1 cellular context compared by ENCODE assay signal in genomic region chr22:50199251-50199721, GRCh38.
TF ChIP-seq lines count a peak whose summit lies in the region.

No MANE protein-coding gene starts in this region.

TF ChIP-seq in GM23338, 12 proteins besides CTCF, POLR2A, EP300 and RAD21:
- TF ChIP-seq EZH2phosphoT487 (IDR thresholded peaks at IDR 0.05; ENCODE audit: unreplicated experiment) (no peak), REST (IDR thresholded peaks at IDR 0.05; ENCODE audit: unreplicated experiment) (no peak), EZH2 (IDR thresholded peaks at IDR 0.05; ENCODE audit: low read depth, unreplicated experiment) (no peak), CREB1 (CRISPR knock-in tag; IDR thresholded peaks at IDR 0.05; ENCODE audit: low read depth) (no peak), ZNF331 (CRISPR knock-in tag; IDR thresholded peaks at IDR 0.05; ENCODE audit: low read depth) (no peak), POLR2AphosphoS5 (IDR thresholded peaks at IDR 0.05; ENCODE audit: low read depth) (no peak), JUNB (IDR thresholded peaks at IDR 0.05; ENCODE audit: unreplicated experiment) (no peak), ETS1 (IDR thresholded peaks at IDR 0.05) (no peak), STAT1 (IDR thresholded peaks at IDR 0.05; ENCODE audit: unreplicated experiment) (no peak), NANOG (IDR thresholded peaks at IDR 0.05; ENCODE audit: borderline replicate concordance) (no peak), ZNF114 (CRISPR knock-in tag; IDR thresholded peaks at IDR 0.05) (no peak), ZNF462 (CRISPR knock-in tag; IDR thresholded peaks at IDR 0.05) (no peak)
